9 cellular contexts compared by ENCODE assay signal in genomic region chr10:99329238-99329890, GRCh38. TPM values are rescaled to one million over a fixed set of nuclear protein-coding genes. Genes with fewer than 3 reads are reported as not detected.
DNase-seq lines count a peak whose midpoint lies in the region; ATAC-seq and TF ChIP-seq lines count a peak whose summit lies in the region.
"Had no signal": no experiment of that assay in that cellular context is flagged by ENCODE, and none has a peak within 500 bp of the region (broad histone marks: within the 10 kb centered on the region; RNA-seq: fewer than 3 reads in every experiment).

Gene CNNM1, plus strand, starts transcription at chr10:99329356. Its CDS starts 32 bp downstream, at chr10:99329388.

- H3K27me3 Mint-ChIP-seq in nephron (ENCODE audit: low read depth) = peaks cover 65% of the 10 kb centered on the region
- H3K27me3 Mint-ChIP-seq in type B pancreatic cell = peaks cover 59% of the 10 kb centered on the region

- WGBS in esophagus muscularis mucosa = 0% methylated on average over 11 of the region's 69 CpGs

- H3K9me3 ChIP-seq in esophagus muscularis mucosa = peaks cover 0 to 5% (median 0%) of the 10 kb centered on the region in 4 donors

- H3K27ac ChIP-seq in esophagus muscularis mucosa (replicated peaks in 1 of 4) = peak within 1 kb of the TSS in 3 of 4 donors; percentile 53 to 69 (median 55)

- intact Hi-C loops in esophagus muscularis mucosa (cut with DNase I) = no loop called here

- H3K27ac Mint-ChIP-seq in nephron (no peak within 1 kb of the TSS), type B pancreatic cell (no peak within 1 kb of the TSS)

- no peaks in the 10 kb centered on the region for H3K36me3 ChIP-seq in esophagus muscularis mucosa

- ATAC-seq in GM18861 (IDR thresholded peaks at IDR 0.05; ENCODE audit: unreplicated experiment) (peak; percentile 71), HG03520 (IDR thresholded peaks at IDR 0.05; ENCODE audit: unreplicated experiment) (peak; percentile 59), GM21717 (IDR thresholded peaks at IDR 0.05; ENCODE audit: unreplicated experiment) (no peak)

- no peaks in the 10 kb centered on the region for H3K36me3 Mint-ChIP-seq in nephron (ENCODE audit: low read depth)
- no peaks in the 10 kb centered on the region for H3K36me3 Mint-ChIP-seq in type B pancreatic cell

- H3K27me3 ChIP-seq in esophagus muscularis mucosa = peaks cover 0 to 24% (median 3%) of the 10 kb centered on the region in 4 donors

- DNase-seq in ACHN (peak; percentile 67), esophagus muscularis mucosa (ENCODE audit: extremely low spot score) (no peak), type B pancreatic cell (ENCODE audit: extremely low spot score, unreplicated experiment) (peak; percentile 72)
- peak; percentile 31 to 46 for DNase-seq in activated CD4-positive, alpha-beta T cell treated with anti-CD3 and anti-CD28 coated beads, Interleukin-2, amount 50 U/mL, for 48 hours

- peaks cover 17 to 25% (median 20%) of the 10 kb centered on the region in 4 donors for H3K4me1 ChIP-seq in esophagus muscularis mucosa

- H3K9me3 Mint-ChIP-seq in nephron (no peaks in the 10 kb centered on the region), type B pancreatic cell (no peaks in the 10 kb centered on the region)

- H3K4me1 Mint-ChIP-seq in nephron (peaks cover 5% of the 10 kb centered on the region), type B pancreatic cell (ENCODE audit: unreplicated experiment) (peaks cover 6% of the 10 kb centered on the region)

- no peak for TF ChIP-seq CTCF in esophagus muscularis mucosa (IDR thresholded peaks at IDR 0.05)
- TF ChIP-seq CTCF in nephron (IDR thresholded peaks at IDR 0.05; ENCODE audit: unreplicated experiment in 3 of 3) = no peak
- peak; percentile 4 for TF ChIP-seq CTCF in type B pancreatic cell (conservative IDR thresholded peaks at IDR 0.05)

- H3K4me3 ChIP-seq in esophagus muscularis mucosa = peak within 1 kb of the TSS; percentile 63 to 77 (median 72)

- in situ Hi-C loops in ACHN (cut with HindIII; ENCODE audit: low pct_ligation_motif_present, low pct_unique_long_range_greater_than_20kb, low sequenced_read_pairs) = no loop called here

- TF ChIP-seq POLR2A in esophagus muscularis mucosa (IDR thresholded peaks at IDR 0.05; ENCODE audit: low read depth) = no peak

- no peak for TF ChIP-seq EP300 in esophagus muscularis mucosa (IDR thresholded peaks at IDR 0.05)

- H3K4me3 Mint-ChIP-seq in nephron (peak within 1 kb of the TSS; percentile 72 to 84 (median 83)), type B pancreatic cell (peak within 1 kb of the TSS; percentile 88)

RNA-seq across cellular contexts. Expression of gene CNNM1, which starts in this region (rescaled TPM):
- total RNA-seq in esophagus muscularis mucosa (1 to 10 TPM; 1.7 to 3.4 (median 2.7) TPM), type B pancreatic cell (ENCODE audit: low replicate concordance) (1.7 and 2.0 TPM in 2 replicates)
- total RNA-seq: glomerular endothelial cell had no signal
